1 cellular context compared by ENCODE assay signal in the genomic region with DNA sequence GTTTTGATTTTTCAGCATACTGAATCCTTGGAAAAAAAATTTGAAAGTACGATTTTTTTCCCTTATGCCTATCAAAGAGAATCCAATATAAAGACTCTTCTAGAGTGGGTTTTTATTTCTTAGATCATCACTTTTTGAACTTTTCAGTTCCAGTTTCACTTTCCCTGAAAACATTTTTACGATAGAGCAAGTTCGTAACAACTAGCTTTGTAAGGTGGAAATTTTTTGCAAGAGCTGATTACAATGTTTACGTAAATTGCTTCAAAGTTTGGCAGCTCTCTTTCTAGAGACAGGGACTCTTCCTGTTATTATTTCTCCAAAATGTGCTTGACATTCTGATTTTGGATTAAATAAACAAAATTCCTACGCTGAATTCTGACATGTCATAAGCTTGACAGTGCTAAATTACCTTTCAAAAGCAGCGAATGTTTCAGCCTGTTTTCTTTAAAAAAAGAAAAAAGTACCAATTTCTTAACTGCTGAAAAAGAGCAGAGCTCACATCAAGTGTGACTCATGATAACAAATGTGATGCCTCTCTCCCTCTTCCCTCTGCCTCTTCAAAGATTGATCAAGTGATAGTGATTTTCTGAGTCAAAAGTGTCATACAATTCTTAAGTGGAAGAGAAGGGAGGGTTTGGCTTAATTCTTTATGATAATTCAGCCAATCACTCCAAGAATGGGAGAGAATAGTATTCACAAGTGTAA.
TF ChIP-seq lines count a peak whose summit lies in the region.

No MANE protein-coding gene starts in this region.

TF ChIP-seq in HepG2, 621 proteins besides CTCF, POLR2A, EP300 and RAD21 (continued from another document):
- TF ChIP-seq, protein P1, sequence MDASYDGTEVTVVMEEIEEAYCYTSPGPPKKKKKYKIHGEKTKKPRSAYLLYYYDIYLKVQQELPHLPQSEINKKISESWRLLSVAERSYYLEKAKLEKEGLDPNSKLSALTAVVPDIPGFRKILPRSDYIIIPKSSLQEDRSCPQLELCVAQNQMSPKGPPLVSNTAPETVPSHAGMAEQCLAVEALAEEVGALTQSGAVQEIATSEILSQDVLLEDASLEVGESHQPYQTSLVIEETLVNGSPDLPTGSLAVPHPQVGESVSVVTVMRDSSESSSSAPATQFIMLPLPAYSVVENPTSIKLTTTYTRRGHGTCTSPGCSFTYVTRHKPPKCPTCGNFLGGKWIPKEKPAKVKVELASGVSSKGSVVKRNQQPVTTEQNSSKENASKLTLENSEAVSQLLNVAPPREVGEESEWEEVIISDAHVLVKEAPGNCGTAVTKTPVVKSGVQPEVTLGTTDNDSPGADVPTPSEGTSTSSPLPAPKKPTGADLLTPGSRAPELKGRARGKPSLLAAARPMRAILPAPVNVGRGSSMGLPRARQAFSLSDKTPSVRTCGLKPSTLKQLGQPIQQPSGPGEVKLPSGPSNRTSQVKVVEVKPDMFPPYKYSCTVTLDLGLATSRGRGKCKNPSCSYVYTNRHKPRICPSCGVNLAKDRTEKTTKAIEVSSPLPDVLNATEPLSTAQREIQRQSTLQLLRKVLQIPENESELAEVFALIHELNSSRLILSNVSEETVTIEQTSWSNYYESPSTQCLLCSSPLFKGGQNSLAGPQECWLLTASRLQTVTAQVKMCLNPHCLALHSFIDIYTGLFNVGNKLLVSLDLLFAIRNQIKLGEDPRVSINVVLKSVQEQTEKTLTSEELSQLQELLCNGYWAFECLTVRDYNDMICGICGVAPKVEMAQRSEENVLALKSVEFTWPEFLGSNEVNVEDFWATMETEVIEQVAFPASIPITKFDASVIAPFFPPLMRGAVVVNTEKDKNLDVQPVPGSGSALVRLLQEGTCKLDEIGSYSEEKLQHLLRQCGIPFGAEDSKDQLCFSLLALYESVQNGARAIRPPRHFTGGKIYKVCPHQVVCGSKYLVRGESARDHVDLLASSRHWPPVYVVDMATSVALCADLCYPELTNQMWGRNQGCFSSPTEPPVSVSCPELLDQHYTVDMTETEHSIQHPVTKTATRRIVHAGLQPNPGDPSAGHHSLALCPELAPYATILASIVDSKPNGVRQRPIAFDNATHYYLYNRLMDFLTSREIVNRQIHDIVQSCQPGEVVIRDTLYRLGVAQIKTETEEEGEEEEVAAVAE (CRISPR knock-in tag; IDR thresholded peaks at IDR 0.05; ENCODE audit: borderline replicate concordance), result no peak
- no peak for TF ChIP-seq NCOA5 (CRISPR knock-in tag; IDR thresholded peaks at IDR 0.05)
- no peak for TF ChIP-seq RARG (CRISPR knock-in tag; IDR thresholded peaks at IDR 0.05; ENCODE audit: low read depth)
- no peak for TF ChIP-seq ZNF572 (CRISPR knock-in tag; IDR thresholded peaks at IDR 0.05)
- TF ChIP-seq, protein P2, sequence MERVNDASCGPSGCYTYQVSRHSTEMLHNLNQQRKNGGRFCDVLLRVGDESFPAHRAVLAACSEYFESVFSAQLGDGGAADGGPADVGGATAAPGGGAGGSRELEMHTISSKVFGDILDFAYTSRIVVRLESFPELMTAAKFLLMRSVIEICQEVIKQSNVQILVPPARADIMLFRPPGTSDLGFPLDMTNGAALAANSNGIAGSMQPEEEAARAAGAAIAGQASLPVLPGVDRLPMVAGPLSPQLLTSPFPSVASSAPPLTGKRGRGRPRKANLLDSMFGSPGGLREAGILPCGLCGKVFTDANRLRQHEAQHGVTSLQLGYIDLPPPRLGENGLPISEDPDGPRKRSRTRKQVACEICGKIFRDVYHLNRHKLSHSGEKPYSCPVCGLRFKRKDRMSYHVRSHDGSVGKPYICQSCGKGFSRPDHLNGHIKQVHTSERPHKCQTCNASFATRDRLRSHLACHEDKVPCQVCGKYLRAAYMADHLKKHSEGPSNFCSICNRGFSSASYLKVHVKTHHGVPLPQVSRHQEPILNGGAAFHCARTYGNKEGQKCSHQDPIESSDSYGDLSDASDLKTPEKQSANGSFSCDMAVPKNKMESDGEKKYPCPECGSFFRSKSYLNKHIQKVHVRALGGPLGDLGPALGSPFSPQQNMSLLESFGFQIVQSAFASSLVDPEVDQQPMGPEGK (CRISPR knock-in tag; IDR thresholded peaks at IDR 0.05), result no peak
